10 cellular contexts compared by ENCODE assay signal in genomic region chr2:158823838-158824237, GRCh38. TPM values are rescaled to one million over a fixed set of nuclear protein-coding genes. Genes with fewer than 3 reads are reported as not detected.
"Had no signal": no experiment of that assay in that cellular context is flagged by ENCODE, and none has a peak within 500 bp of the region (broad histone marks: within the 10 kb centered on the region; RNA-seq: fewer than 3 reads in every experiment).

No MANE protein-coding gene starts in this region.

- H3K9ac ChIP-seq: GM23248 had no signal

- H3K27ac ChIP-seq: GM23248, HL-60 had no signal

- H3K9me3 ChIP-seq: HAP-1 had no signal

- H3K4me3 ChIP-seq: GM23248, HAP-1 had no signal

- H3K4me3 Mint-ChIP-seq: HFFc6 had no signal

- H3K27ac Mint-ChIP-seq: HFFc6 had no signal

- ATAC-seq: HCT116 had no signal

- DNase-seq: GM23248, GOT3, H7, HFFc6, IMR-90 had no signal

- H3K36me3 ChIP-seq: HAP-1 had no signal

- H3K9me3 Mint-ChIP-seq: HFFc6 had no signal

RNA-seq across cellular contexts. Expression of gene DAPL1, which starts 28.7 kb away (rescaled TPM):
- total RNA-seq: GM23248, H4, H7, HFFc6, HT1080, IMR-90 had no signal
